ENCODE assay signal across 1 cellular context in the genomic region with DNA sequence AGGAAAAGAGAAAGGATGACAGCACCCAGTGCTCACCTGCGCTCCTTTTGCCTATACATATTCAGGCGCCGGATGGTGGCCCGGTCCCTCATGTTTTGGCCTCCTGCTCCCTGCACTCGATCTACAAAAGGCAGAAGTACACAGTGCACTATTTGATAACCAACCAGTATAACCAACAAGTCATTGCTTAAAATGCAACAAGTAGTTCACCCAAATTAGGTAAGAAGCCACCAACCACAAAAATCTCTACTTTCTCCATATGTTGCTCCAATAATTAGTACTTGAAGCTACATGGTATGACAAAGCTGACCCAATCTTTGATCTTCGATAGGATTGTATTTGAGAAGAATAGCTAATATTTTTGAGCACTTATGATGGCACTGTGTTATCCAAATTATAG.
TF ChIP-seq lines count a peak whose summit lies in the region.

No MANE protein-coding gene starts in this region.

TF ChIP-seq in IMR-90, 13 proteins besides CTCF, POLR2A, EP300 and RAD21:
- TF ChIP-seq, protein P1, sequence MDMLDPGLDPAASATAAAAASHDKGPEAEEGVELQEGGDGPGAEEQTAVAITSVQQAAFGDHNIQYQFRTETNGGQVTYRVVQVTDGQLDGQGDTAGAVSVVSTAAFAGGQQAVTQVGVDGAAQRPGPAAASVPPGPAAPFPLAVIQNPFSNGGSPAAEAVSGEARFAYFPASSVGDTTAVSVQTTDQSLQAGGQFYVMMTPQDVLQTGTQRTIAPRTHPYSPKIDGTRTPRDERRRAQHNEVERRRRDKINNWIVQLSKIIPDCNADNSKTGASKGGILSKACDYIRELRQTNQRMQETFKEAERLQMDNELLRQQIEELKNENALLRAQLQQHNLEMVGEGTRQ (IDR thresholded peaks at IDR 0.05; ENCODE audit: low read depth, low read length): no peak
- TF ChIP-seq MAZ (IDR thresholded peaks at IDR 0.05; ENCODE audit: borderline replicate concordance, low read depth, low read length) (no peak), CEBPB (IDR thresholded peaks at IDR 0.05; ENCODE audit: low read depth, low read length) (no peak), MXI1 (IDR thresholded peaks at IDR 0.05; ENCODE audit: borderline replicate concordance, low read depth, low read length) (no peak), RFX5 (IDR thresholded peaks at IDR 0.05; ENCODE audit: low read depth, low read length) (no peak), MAFK (IDR thresholded peaks at IDR 0.05; ENCODE audit: low read depth, low read length) (no peak), FOS (IDR thresholded peaks at IDR 0.05; ENCODE audit: low read depth, low read length) (no peak), BHLHE40 (IDR thresholded peaks at IDR 0.05; ENCODE audit: low read depth, low read length) (no peak)
TF ChIP-seq in IMR-90: peak in this region for 0.
